22 cellular contexts compared by ENCODE assay signal in the genomic region with DNA sequence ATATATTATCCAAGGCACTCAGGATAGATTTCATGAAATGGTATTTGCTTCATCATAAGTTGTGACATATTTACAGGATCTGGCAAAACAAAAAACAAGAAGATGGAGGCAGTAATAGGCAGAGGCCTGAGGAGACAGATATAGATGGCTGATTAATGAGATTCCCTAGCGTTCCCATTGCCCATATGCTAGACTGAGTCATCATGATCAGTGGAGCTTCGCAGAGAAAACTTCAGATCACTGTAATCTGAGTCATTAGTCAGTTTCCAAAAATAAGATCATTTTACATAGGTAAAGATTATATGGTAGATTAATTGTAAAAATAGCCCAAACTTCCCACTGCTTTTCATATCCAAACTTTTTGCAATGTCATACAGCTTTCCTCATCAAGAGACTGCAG.
DNase-seq lines count a peak whose midpoint lies in the region; ATAC-seq and TF ChIP-seq lines count a peak whose summit lies in the region.
"Had no signal": no experiment of that assay in that cellular context is flagged by ENCODE, and none has a peak within 500 bp of the region (broad histone marks: within the 10 kb centered on the region; RNA-seq: fewer than 3 reads in every experiment).

No MANE protein-coding gene starts in this region.

- H3K27ac ChIP-seq in brain microvascular endothelial cell (peak overlapping the region; percentile 9), foreskin keratinocyte (no peak overlapping the region), aorta (ENCODE audit: low read depth in 1 of 2, low read length in 2 of 2) (no peak overlapping the region)
- H3K27ac ChIP-seq: SK-N-MC had no signal

- no peak overlapping the region for H3K4me3 Mint-ChIP-seq in natural killer cell
- H3K4me3 Mint-ChIP-seq: GM23338, H9, HFFc6 had no signal

- no peak overlapping the region for H3K27ac Mint-ChIP-seq in natural killer cell
- H3K27ac Mint-ChIP-seq: GM23338, H9, HFFc6 had no signal

- H3K27me3 ChIP-seq in brain microvascular endothelial cell (replicated peaks): no peaks in the 10 kb centered on the region
- no peaks in the 10 kb centered on the region for H3K27me3 ChIP-seq in foreskin keratinocyte
- no peaks in the 10 kb centered on the region for H3K27me3 ChIP-seq in aorta (ENCODE audit: control insufficient read depth in 1 of 2, insufficient read depth in 2 of 2, low read length in 1 of 2)

- intact Hi-C loops in natural killer cell (cut with micrococcal nuclease): no loop called here
- intact Hi-C loops in aorta (cut with DNase I): no loop called here

- WGBS in aorta, 2 donors: 98% methylated on average over 2 of the region's 2 CpGs

- peaks cover 6 to 9% of the 10 kb centered on the region in 2 donors for H3K9me3 Mint-ChIP-seq in natural killer cell
- H3K9me3 Mint-ChIP-seq: GM23338, H9 had no signal

- no peaks in the 10 kb centered on the region for H3K4me1 Mint-ChIP-seq in natural killer cell
- H3K4me1 Mint-ChIP-seq: GM23338, H9 had no signal

- ATAC-seq in foreskin keratinocyte: peak; percentile 72
- ATAC-seq in natural killer cell: no peak
- no peak for ATAC-seq in HG02759 (IDR thresholded peaks at IDR 0.05; ENCODE audit: unreplicated experiment)
- no peak for ATAC-seq in aorta (ENCODE audit: low FRiP score)
- ATAC-seq: GM23338, K562, Panc1 had no signal

- no peaks in the 10 kb centered on the region for H3K36me3 Mint-ChIP-seq in natural killer cell

- H3K4me1 ChIP-seq in foreskin keratinocyte: no peaks in the 10 kb centered on the region
- no peaks in the 10 kb centered on the region for H3K4me1 ChIP-seq in aorta (ENCODE audit: control insufficient read depth in 1 of 2, insufficient read depth in 2 of 2, low read length in 2 of 2)

- DNase-seq in EH (ENCODE audit: low read depth): peak; percentile 4
- peak; percentile 27 for DNase-seq in NCI-H446 treated with DMSO at 0.1 percent for 48 hours (lab: John Stamatoyannopoulos, UW)
- DNase-seq in brain microvascular endothelial cell: peak; percentile 68
- DNase-seq in foreskin keratinocyte: no peak
- DNase-seq in natural killer cell: no peak
- DNase-seq in aorta: no peak
- DNase-seq in NCI-H187 treated with DMSO at 0.1 percent for 48 hours (lab: John Stamatoyannopoulos, UW): no peak
- DNase-seq: DMS153, DND-41, H9, HFFc6, Kasumi-1, MV-4-11, NCI-H1105, NCI-H146, NCI-H2029 treated with DMSO at 0.1 percent for 48 hours, SIG-M5 had no signal

- H3K9me3 ChIP-seq in aorta (ENCODE audit: control insufficient read depth, low read length): no peaks in the 10 kb centered on the region

- H3K27me3 Mint-ChIP-seq in natural killer cell (ENCODE audit: low read depth in 2 of 2): no peaks in the 10 kb centered on the region

- TF ChIP-seq CTCF in brain microvascular endothelial cell (IDR thresholded peaks at IDR 0.05; ENCODE audit: low read depth, low read length, missing control alignments) (no peak), foreskin keratinocyte (conservative IDR thresholded peaks at IDR 0.05) (no peak), natural killer cell (IDR thresholded peaks at IDR 0.05) (no peak)

- H3K36me3 ChIP-seq in brain microvascular endothelial cell (replicated peaks) (no peaks in the 10 kb centered on the region), aorta (ENCODE audit: control insufficient read depth in 1 of 2, insufficient read depth in 2 of 2, low read length in 1 of 2) (no peaks in the 10 kb centered on the region)

- H3K4me3 ChIP-seq in brain microvascular endothelial cell (ENCODE audit: low read depth, low read length) (no peak overlapping the region), aorta (ENCODE audit: low read length in 2 of 2) (no peak overlapping the region)
- H3K4me3 ChIP-seq: GM23338, K562, SK-N-MC had no signal

- in situ Hi-C loops in brain microvascular endothelial cell (cut with HindIII; ENCODE audit: low pct_ligation_motif_present, low sequenced_read_pairs): no loop called here

Comparison
In these comparisons a context has a peak if more than half of its experiments do, and no peak if none do; other contexts are left out.
1. DNase-seq: peak in EH (single experiment), NCI-H446 treated with DMSO at 0.1 percent for 48 hours (single experiment) and brain microvascular endothelial cell (single experiment); none in foreskin keratinocyte (0 of 2), natural killer cell (single experiment), aorta (0 of 2) and NCI-H187 treated with DMSO at 0.1 percent for 48 hours (single experiment).